Comparison of ENCODE assay signal across 28 cellular contexts in the genomic region with DNA sequence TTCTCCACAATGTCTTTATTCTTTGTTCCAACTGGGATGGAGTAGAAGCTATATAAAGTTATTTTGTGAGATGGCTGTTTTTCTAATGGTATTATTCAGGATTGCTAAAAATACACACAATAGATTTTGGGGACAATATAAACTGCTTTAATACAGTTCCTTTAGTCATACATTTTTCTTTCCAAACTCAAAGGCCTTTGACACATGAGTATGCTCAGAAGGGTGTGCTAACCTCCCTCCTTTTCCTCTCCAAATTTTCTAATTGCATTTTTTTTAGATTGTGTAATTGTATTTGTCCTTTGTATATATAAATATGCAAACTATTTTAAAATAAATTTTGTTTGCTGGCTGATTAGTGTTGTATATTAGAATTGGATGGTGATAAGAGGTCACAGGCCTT.
"Had no signal": no experiment of that assay in that cellular context is flagged by ENCODE, and none has a peak within 500 bp of the region (broad histone marks: within the 10 kb centered on the region; RNA-seq: fewer than 3 reads in every experiment).

No MANE protein-coding gene starts in this region.

- H3K9me3 ChIP-seq: colonic mucosa, gastroesophageal sphincter, heart left ventricle, left lung, prostate gland, right atrium auricular region, suprapubic skin, transverse colon, upper lobe of right lung, uterus had no signal

- DNase-seq: colonic mucosa; effector memory CD8-positive, alpha-beta T cell; heart left ventricle; left cardiac atrium; left lung; mesendoderm; midbrain; naive thymus-derived CD4-positive, alpha-beta T cell; stimulated activated CD4-positive, alpha-beta T cell treated with anti-CD3 and anti-CD28 coated beads, Interleukin-12 subunit alpha, Interleukin-12 subunit beta, amount 100 ng/mL, for 4 hours; stimulated activated CD4-positive, alpha-beta T cell treated with anti-CD3 and anti-CD28 coated beads, Interleukin-1b, Interleukin-23, amount 100 ng/mL, for 48 hours; stimulated activated CD4-positive, alpha-beta T cell treated with anti-CD3 and anti-CD28 coated beads, Interleukin-4, amount 100 ng/mL, for 1 hour; stimulated activated CD8-positive, alpha-beta memory T cell treated with anti-CD3 and anti-CD28 coated beads, Interleukin-4, amount 100 ng/mL, for 48 hours; stimulated activated naive CD4-positive, alpha-beta T cell; stimulated activated naive CD8-positive, alpha-beta T cell treated with anti-CD3 and anti-CD28 coated beads, Interleukin-15, amount 100 ng/mL, for 72 hours; transverse colon; upper lobe of right lung; uterus had no signal

- H3K4me3 ChIP-seq: colonic mucosa, gastroesophageal sphincter, heart left ventricle, hepatocyte, left lung, neural progenitor cell, prostate gland, right atrium auricular region, smooth muscle cell, suprapubic skin, transverse colon, upper lobe of right lung, uterus had no signal

- H3K4me2 ChIP-seq: hepatocyte, neural progenitor cell, smooth muscle cell had no signal

- H3K27me3 ChIP-seq: colonic mucosa, gastroesophageal sphincter, heart left ventricle, hepatocyte, left lung, neural progenitor cell, right atrium auricular region, suprapubic skin, transverse colon, upper lobe of right lung, uterus had no signal

- H3K79me2 ChIP-seq: hepatocyte, parathyroid adenoma had no signal

- H3K27ac ChIP-seq: colonic mucosa, epithelial cell of prostate, gastroesophageal sphincter, hepatocyte, left lung, neural progenitor cell, parathyroid adenoma, prostate gland, right atrium auricular region, suprapubic skin, transverse colon, upper lobe of right lung, uterus had no signal

- H3K4me1 ChIP-seq: colonic mucosa, gastroesophageal sphincter, left lung, neural progenitor cell, parathyroid adenoma, prostate gland, right atrium auricular region, suprapubic skin, transverse colon, upper lobe of right lung, uterus had no signal

- H3K36me3 ChIP-seq: colonic mucosa, gastroesophageal sphincter, heart left ventricle, left lung, neural progenitor cell, prostate gland, right atrium auricular region, suprapubic skin, transverse colon, upper lobe of right lung, uterus had no signal

- H2AFZ ChIP-seq: hepatocyte, neural progenitor cell, parathyroid adenoma had no signal

- ATAC-seq: effector memory CD8-positive, alpha-beta T cell; esophagus mucosa; gastroesophageal sphincter; heart left ventricle; left cardiac atrium; left lung; naive thymus-derived CD4-positive, alpha-beta T cell; sciatic nerve; stimulated activated naive CD8-positive, alpha-beta T cell treated with anti-CD3 and anti-CD28 coated beads, Interleukin-15, amount 100 ng/mL, for 72 hours; upper lobe of right lung had no signal

- H3K9ac ChIP-seq: neural progenitor cell, parathyroid adenoma had no signal
